Comparison of ENCODE assay signal across 26 cellular contexts in the genomic region with DNA sequence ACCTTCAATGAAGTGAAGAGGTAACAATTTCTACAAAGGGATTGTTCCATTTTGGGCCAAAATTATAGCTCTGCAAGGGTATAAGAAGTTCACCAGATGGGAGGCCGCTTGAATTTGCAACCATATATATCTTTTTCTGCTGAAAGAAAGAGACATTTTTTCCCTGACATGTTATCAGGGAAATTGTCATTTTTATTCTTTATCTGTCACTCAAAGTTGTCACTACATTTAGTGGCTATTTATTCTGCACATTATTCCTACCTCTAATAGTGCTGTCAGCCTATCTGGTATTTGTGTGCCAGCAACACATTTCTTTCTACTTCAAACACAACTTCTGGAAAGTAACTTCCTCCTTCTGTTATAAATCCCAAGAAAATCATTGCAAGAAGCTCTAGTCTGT.
"Had no signal": no experiment of that assay in that cellular context is flagged by ENCODE, and none has a peak within 500 bp of the region (broad histone marks: within the 10 kb centered on the region; RNA-seq: fewer than 3 reads in every experiment).

No MANE protein-coding gene starts in this region.

- H3K4me3 Mint-ChIP-seq: activated T-cell treated with anti-CD3 and anti-CD28 coated beads, Interleukin-2, amount 50 U/mL, for 72 hours; naive thymus-derived CD4-positive, alpha-beta T cell; stimulated activated naive CD8-positive, alpha-beta T cell treated with anti-CD3 and anti-CD28 coated beads, Interleukin-15, amount 100 ng/mL, for 72 hours had no signal

- H3K4me2 ChIP-seq: smooth muscle cell had no signal

- H3K27me3 Mint-ChIP-seq: stimulated activated naive CD8-positive, alpha-beta T cell treated with anti-CD3 and anti-CD28 coated beads, Interleukin-15, amount 100 ng/mL, for 72 hours had no signal

- H3K27ac Mint-ChIP-seq: activated naive CD4-positive, alpha-beta T cell treated with anti-CD3 and anti-CD28 coated beads, Interleukin-2, amount 50 U/mL, for 72 hours; activated T-cell treated with anti-CD3 and anti-CD28 coated beads, Interleukin-2, amount 50 U/mL, for 72 hours; naive thymus-derived CD4-positive, alpha-beta T cell; stimulated activated naive CD8-positive, alpha-beta T cell treated with anti-CD3 and anti-CD28 coated beads, Interleukin-15, amount 100 ng/mL, for 72 hours had no signal

- H3K36me3 ChIP-seq: adrenal gland, breast epithelium, gastrocnemius medialis, pancreas had no signal

- H3K27me3 ChIP-seq: adrenal gland, breast epithelium, gastrocnemius medialis, pancreas had no signal

- H3K9me3 Mint-ChIP-seq: activated naive CD4-positive, alpha-beta T cell treated with anti-CD3 and anti-CD28 coated beads, Interleukin-2, amount 50 U/mL, for 72 hours; activated T-cell treated with anti-CD3 and anti-CD28 coated beads, Interleukin-2, amount 50 U/mL, for 72 hours had no signal

- H3K27ac ChIP-seq: adrenal gland, breast epithelium, coronary artery, gastrocnemius medialis, pancreas, VCaP had no signal

- ATAC-seq: activated naive CD4-positive, alpha-beta T cell treated with anti-CD3 and anti-CD28 coated beads, Interleukin-2, amount 50 U/mL, for 72 hours; activated T-cell treated with anti-CD3 and anti-CD28 coated beads, Interleukin-2, amount 50 U/mL, for 72 hours; esophagus mucosa; gastrocnemius medialis; left lobe of liver; naive thymus-derived CD4-positive, alpha-beta T cell; sciatic nerve; stimulated activated naive CD8-positive, alpha-beta T cell treated with anti-CD3 and anti-CD28 coated beads, Interleukin-15, amount 100 ng/mL, for 72 hours had no signal

- H3K4me1 Mint-ChIP-seq: naive thymus-derived CD4-positive, alpha-beta T cell; stimulated activated naive CD8-positive, alpha-beta T cell treated with anti-CD3 and anti-CD28 coated beads, Interleukin-15, amount 100 ng/mL, for 72 hours had no signal

- DNase-seq: activated CD4-positive, alpha-beta T cell treated with anti-CD3 and anti-CD28 coated beads, Interleukin-2, amount 50 U/mL, for 1 hour; activated CD4-positive, CD25-positive, alpha-beta regulatory T cell treated with anti-CD3 and anti-CD28 coated beads, Interleukin-2, amount 50 U/mL, for 72 hours; activated CD8-positive, alpha-beta memory T cell treated with anti-CD3 and anti-CD28 coated beads, Interleukin-2, amount 50 U/mL, for 48 hours; activated effector memory CD4-positive, alpha-beta T cell treated with anti-CD3 and anti-CD28 coated beads, Interleukin-2, amount 50 U/mL, for 16 hours; activated T-cell treated with anti-CD3 and anti-CD28 coated beads, Interleukin-2, amount 50 U/mL, for 72 hours; adrenal gland; effector CD4-positive, alpha-beta T cell; gastrocnemius medialis; head of caudate nucleus; mammary epithelial cell; naive thymus-derived CD4-positive, alpha-beta T cell; pancreas; stimulated activated CD4-positive, alpha-beta T cell treated with anti-CD3 and anti-CD28 coated beads, Interleukin-4, amount 100 ng/mL, for 1 hour; stimulated activated naive CD8-positive, alpha-beta T cell treated with anti-CD3 and anti-CD28 coated beads, Interleukin-15, amount 100 ng/mL, for 72 hours; T-helper 9 cell; trophoblast cell had no signal

- FAIRE-seq: astrocyte, keratinocyte had no signal

- H3K9me3 ChIP-seq: adrenal gland, breast epithelium, gastrocnemius medialis, pancreas had no signal

- H3K4me1 ChIP-seq: adrenal gland, breast epithelium, gastrocnemius medialis, pancreas had no signal

- H3K4me3 ChIP-seq: adrenal gland, breast epithelium, coronary artery, gastrocnemius medialis, pancreas, smooth muscle cell had no signal

- H3K36me3 Mint-ChIP-seq: activated naive CD4-positive, alpha-beta T cell treated with anti-CD3 and anti-CD28 coated beads, Interleukin-2, amount 50 U/mL, for 72 hours; naive thymus-derived CD4-positive, alpha-beta T cell had no signal
